Comparison of ENCODE assay signal across 22 cellular contexts in the genomic region with DNA sequence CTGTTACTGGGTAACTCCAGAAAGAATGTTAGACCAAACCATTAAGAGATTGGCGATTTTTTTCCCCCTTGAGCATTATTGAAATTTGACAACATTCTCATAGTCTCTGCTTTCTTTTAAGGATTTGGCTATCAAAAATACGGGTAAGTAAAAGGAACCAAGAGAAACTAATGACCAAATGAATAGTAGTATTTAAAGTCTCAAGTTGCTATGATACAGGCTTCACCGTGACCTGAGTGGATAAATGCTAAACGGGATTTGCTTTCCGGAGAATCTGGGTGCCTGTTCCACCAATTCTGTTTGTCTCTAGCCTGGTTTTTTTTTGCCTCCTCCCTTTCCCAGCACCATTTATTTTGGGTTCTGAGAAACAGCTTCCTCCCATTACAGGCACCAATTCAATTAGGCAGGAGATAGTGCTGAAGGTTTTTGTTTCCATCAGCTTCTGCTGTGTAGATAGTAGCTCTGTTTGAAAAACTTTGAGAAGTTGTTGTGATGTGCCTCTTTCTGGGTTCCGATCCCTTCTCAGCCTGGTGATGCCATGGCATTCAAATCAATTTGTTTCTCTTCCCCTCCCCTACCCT.
DNase-seq lines count a peak whose midpoint lies in the region; ATAC-seq, FAIRE-seq and TF ChIP-seq lines count a peak whose summit lies in the region.
"Had no signal": no experiment of that assay in that cellular context is flagged by ENCODE, and none has a peak within 500 bp of the region (broad histone marks: within the 10 kb centered on the region; RNA-seq: fewer than 3 reads in every experiment).

No MANE protein-coding gene starts in this region.

- H3K27me3 ChIP-seq in heart left ventricle = no peaks in the 10 kb centered on the region
- H3K27me3 ChIP-seq in sigmoid colon = no peaks in the 10 kb centered on the region
- no peaks in the 10 kb centered on the region for H3K27me3 ChIP-seq in aorta (ENCODE audit: control insufficient read depth in 1 of 2, insufficient read depth in 2 of 2, low read length in 1 of 2)
- H3K27me3 ChIP-seq: breast epithelium, testis had no signal

- TF ChIP-seq CTCF in heart left ventricle (IDR thresholded peaks at IDR 0.05) = no peak
- no peak for TF ChIP-seq CTCF in sigmoid colon (IDR thresholded peaks at IDR 0.05)
- no peak for TF ChIP-seq CTCF in osteocyte (IDR thresholded peaks at IDR 0.05)

- no peaks in the 10 kb centered on the region for H3K36me3 ChIP-seq in heart left ventricle
- no peaks in the 10 kb centered on the region for H3K36me3 ChIP-seq in sigmoid colon
- no peaks in the 10 kb centered on the region for H3K36me3 ChIP-seq in aorta (ENCODE audit: control insufficient read depth in 1 of 2, insufficient read depth in 2 of 2, low read length in 1 of 2)
- H3K36me3 ChIP-seq: breast epithelium had no signal

- H3K9me3 ChIP-seq in heart left ventricle = no peaks in the 10 kb centered on the region
- no peaks in the 10 kb centered on the region for H3K9me3 ChIP-seq in sigmoid colon
- H3K9me3 ChIP-seq in aorta (ENCODE audit: control insufficient read depth, low read length) = no peaks in the 10 kb centered on the region
- H3K9me3 ChIP-seq: breast epithelium, testis had no signal

- H3K4me3 Mint-ChIP-seq in osteocyte (ENCODE audit: unreplicated experiment) = no peak overlapping the region
- H3K4me3 Mint-ChIP-seq: activated T-cell treated with anti-CD3 and anti-CD28 coated beads, Interleukin-2, amount 50 U/mL, for 72 hours; T-helper 17 cell had no signal

- FAIRE-seq in islet of Langerhans (lab: Jason Lieb, UNC) = peak; percentile 82
- FAIRE-seq: A204.1 had no signal

- H3K27ac Mint-ChIP-seq in osteocyte (ENCODE audit: unreplicated experiment) = no peak overlapping the region
- H3K27ac Mint-ChIP-seq: activated naive CD4-positive, alpha-beta T cell treated with anti-CD3 and anti-CD28 coated beads, Interleukin-2, amount 50 U/mL, for 72 hours; activated T-cell treated with anti-CD3 and anti-CD28 coated beads, Interleukin-2, amount 50 U/mL, for 72 hours; T-helper 17 cell had no signal

- WGBS in heart left ventricle, 4 donors = 38 to 70% (median 63%) methylated on average over 6 of the region's 6 CpGs
- 89 to 90% methylated on average over 6 of the region's 6 CpGs for WGBS in sigmoid colon, 2 donors
- WGBS in aorta, 2 donors = 16 to 17% methylated on average over 6 of the region's 6 CpGs

- TF ChIP-seq POLR2A in heart left ventricle (IDR thresholded peaks at IDR 0.05) (no peak), sigmoid colon (IDR thresholded peaks at IDR 0.05) (no peak)

- TF ChIP-seq EP300 in sigmoid colon (IDR thresholded peaks at IDR 0.05) = no peak

- intact Hi-C loops in heart left ventricle (cut with DNase I) (no loop called here), cardiac septum (cut with DNase I) (no loop called here), sigmoid colon (cut with DNase I) (no loop called here), aorta (cut with DNase I) (loop anchor here in 1 of 2 donors (5.0 kb wide), 1 partner anchor 99 kb away; no protein-coding TSS in a partner anchor)

- H3K27ac ChIP-seq in heart left ventricle = peak overlapping the region in 8 of 12 donors; percentile 27 to 51 (median 44)
- peak overlapping the region; percentile 35 to 84 (median 58) for H3K27ac ChIP-seq in sigmoid colon
- H3K27ac ChIP-seq in aorta (ENCODE audit: low read depth in 1 of 2, low read length in 2 of 2) = peak overlapping the region; percentile 69 to 93
- H3K27ac ChIP-seq: testis had no signal

- H3K4me1 Mint-ChIP-seq in osteocyte (ENCODE audit: unreplicated experiment) = peaks cover 7% of the 10 kb centered on the region

- H3K27me3 Mint-ChIP-seq in osteocyte (ENCODE audit: unreplicated experiment) = no peaks in the 10 kb centered on the region
- H3K27me3 Mint-ChIP-seq: T-helper 17 cell had no signal

- peak in 3 of 4 donors; percentile 16 to 59 (median 57) for ATAC-seq in heart left ventricle
- ATAC-seq in aorta (ENCODE audit: low FRiP score) = peak; percentile 48
- ATAC-seq in GM18873 (IDR thresholded peaks at IDR 0.05; ENCODE audit: low FRiP score, unreplicated experiment) = no peak
- ATAC-seq: activated naive CD4-positive, alpha-beta T cell treated with anti-CD3 and anti-CD28 coated beads, Interleukin-2, amount 50 U/mL, for 72 hours; activated T-cell treated with anti-CD3 and anti-CD28 coated beads, Interleukin-2, amount 50 U/mL, for 72 hours; HCT116; T-helper 17 cell had no signal

- H3K4me3 ChIP-seq in heart left ventricle = peak overlapping the region in 1 of 12 donors; percentile 4
- no peak overlapping the region for H3K4me3 ChIP-seq in sigmoid colon
- H3K4me3 ChIP-seq in aorta (ENCODE audit: low read length in 2 of 2) = peak overlapping the region in 1 of 2 donors; percentile 18
- H3K4me3 ChIP-seq: breast epithelium, skin epidermis, testis had no signal

- H3K9me3 Mint-ChIP-seq in osteocyte (ENCODE audit: unreplicated experiment) = no peaks in the 10 kb centered on the region
- H3K9me3 Mint-ChIP-seq: activated naive CD4-positive, alpha-beta T cell treated with anti-CD3 and anti-CD28 coated beads, Interleukin-2, amount 50 U/mL, for 72 hours; activated T-cell treated with anti-CD3 and anti-CD28 coated beads, Interleukin-2, amount 50 U/mL, for 72 hours had no signal

- H3K4me1 ChIP-seq in heart left ventricle (peaks cover 2 to 70% (median 41%) of the 10 kb centered on the region in 12 donors), sigmoid colon (peaks cover 0 to 66% (median 54%) of the 10 kb centered on the region in 4 donors), aorta (ENCODE audit: control insufficient read depth in 1 of 2, insufficient read depth in 2 of 2, low read length in 2 of 2) (peaks cover 6 to 8% of the 10 kb centered on the region in 2 donors)
- H3K4me1 ChIP-seq: breast epithelium had no signal

- DNase-seq in heart left ventricle = no peak
- no peak for DNase-seq in cardiac septum (ENCODE audit: low spot score)
- no peak for DNase-seq in sigmoid colon
- DNase-seq in aorta = no peak
- no peak for DNase-seq in osteocyte (ENCODE audit: extremely low spot score, unreplicated experiment)
- DNase-seq in SKM-1 (lab: John Stamatoyannopoulos, UW; ENCODE audit: unreplicated experiment) = no peak
- DNase-seq: activated T-cell treated with anti-CD3 and anti-CD28 coated beads, Interleukin-2, amount 50 U/mL, for 72 hours; GDM1; head of caudate nucleus; KBM-7; NCI-H2029 treated with DMSO at 0.1 percent for 48 hours; NCI-H446 treated with DMSO at 0.1 percent for 48 hours; stimulated activated CD4-positive, alpha-beta T cell treated with anti-CD3 and anti-CD28 coated beads, Interleukin-2, amount 100 ng/mL, for 48 hours; T-helper 17 cell; testis had no signal

- H3K36me3 Mint-ChIP-seq in osteocyte (ENCODE audit: unreplicated experiment) = no peaks in the 10 kb centered on the region
- H3K36me3 Mint-ChIP-seq: activated naive CD4-positive, alpha-beta T cell treated with anti-CD3 and anti-CD28 coated beads, Interleukin-2, amount 50 U/mL, for 72 hours had no signal
